ENCODE assay signal across 14 cellular contexts in the genomic region with DNA sequence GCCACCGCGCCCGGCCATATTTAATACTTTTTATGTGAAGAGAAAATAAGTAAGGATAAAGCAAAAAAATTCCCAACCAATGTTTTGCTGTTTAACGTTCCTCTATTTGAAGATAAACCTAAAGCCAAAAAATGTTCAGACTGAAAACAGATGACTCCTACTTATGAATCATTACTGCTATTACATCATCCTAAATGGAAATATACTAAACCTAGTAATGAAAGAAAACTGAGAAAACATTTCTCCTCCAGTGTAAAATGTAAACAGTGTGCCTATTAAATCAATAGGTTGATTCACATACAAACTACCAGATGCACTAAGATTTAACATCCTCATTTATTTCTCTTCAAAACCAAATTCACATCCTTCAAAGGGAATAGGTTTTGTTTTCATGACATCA. TPM values are rescaled to one million over a fixed set of nuclear protein-coding genes. Genes with fewer than 3 reads are reported as not detected.
DNase-seq lines count a peak whose midpoint lies in the region; ATAC-seq and TF ChIP-seq lines count a peak whose summit lies in the region.
"Had no signal": no experiment of that assay in that cellular context is flagged by ENCODE, and none has a peak within 500 bp of the region (broad histone marks: within the 10 kb centered on the region; RNA-seq: fewer than 3 reads in every experiment).

No MANE protein-coding gene starts in this region.

- CTCF ChIA-PET in activated CD8-positive, alpha-beta T cell treated with anti-CD3 and anti-CD28 coated beads for 36 hours (lab: Charles Lee), result no interaction called here
- CTCF ChIA-PET in activated CD8-positive, alpha-beta T cell treated with anti-CD3 and anti-CD28 coated beads, Interleukin-2, amount 10 ng/mL, durations not matched to agents 7 days and 5 days (lab: Charles Lee), result no interaction called here

- ATAC-seq in activated CD8-positive, alpha-beta T cell treated with anti-CD3 and anti-CD28 coated beads for 36 hours, result peak; percentile 37
- ATAC-seq in activated CD8-positive, alpha-beta T cell treated with anti-CD3 and anti-CD28 coated beads, Interleukin-2, amount 10 ng/mL, durations not matched to agents 7 days and 5 days, result no peak

- DNase-seq in activated CD8-positive, alpha-beta T cell treated with anti-CD3 and anti-CD28 coated beads for 36 hours, result no peak
- no peak for DNase-seq in activated CD8-positive, alpha-beta T cell treated with anti-CD3 and anti-CD28 coated beads, Interleukin-2, amount 10 ng/mL, durations not matched to agents 7 days and 5 days
- peak; percentile 20 for DNase-seq in NCI-H226
- DNase-seq in dedifferentiated amniotic fluid mesenchymal stem cell (ENCODE audit: extremely low spot score), result peak; percentile 52
- no peak for DNase-seq in SHP77 treated with DMSO at 0.1 percent for 48 hours (lab: John Stamatoyannopoulos, UW)
- no peak for DNase-seq in ureter (ENCODE audit: low spot score)
- DNase-seq in SW480 (ENCODE audit: low spot score), result no peak
- DNase-seq: activated CD4-positive, CD25-positive, alpha-beta regulatory T cell treated with anti-CD3 and anti-CD28 coated beads, Interleukin-2, amount 50 U/mL, for 72 hours; activated naive CD4-positive, alpha-beta T cell; NCI-H1105 treated with DMSO at 0.1 percent for 48 hours; NCI-H748 treated with DMSO at 0.1 percent for 48 hours; thyroid gland had no signal

- H3K27me3 ChIP-seq in skeletal muscle satellite cell (ENCODE audit: control insufficient read depth, insufficient read depth, low read length), result no peaks in the 10 kb centered on the region
- H3K27me3 ChIP-seq: thyroid gland had no signal

- intact Hi-C loops in activated CD8-positive, alpha-beta T cell treated with anti-CD3 and anti-CD28 coated beads for 36 hours (cut with micrococcal nuclease), result no loop called here

- TF ChIP-seq CTCF in activated CD8-positive, alpha-beta T cell treated with anti-CD3 and anti-CD28 coated beads for 36 hours (IDR thresholded peaks at IDR 0.05), result no peak

- POLR2A ChIA-PET in activated CD8-positive, alpha-beta T cell treated with anti-CD3 and anti-CD28 coated beads for 36 hours (lab: Charles Lee), result no interaction called here
- POLR2A ChIA-PET in activated CD8-positive, alpha-beta T cell treated with anti-CD3 and anti-CD28 coated beads, Interleukin-2, amount 10 ng/mL, durations not matched to agents 7 days and 5 days (lab: Charles Lee), result no interaction called here

- no peaks in the 10 kb centered on the region for H3K9me3 ChIP-seq in skeletal muscle satellite cell (replicated peaks; ENCODE audit: low read length)
- H3K9me3 ChIP-seq: thyroid gland had no signal

- H3K4me1 Mint-ChIP-seq in activated CD8-positive, alpha-beta T cell treated with anti-CD3 and anti-CD28 coated beads for 36 hours (ENCODE audit: low read depth), result peaks cover 9% of the 10 kb centered on the region
- peaks cover 2% of the 10 kb centered on the region for H3K4me1 Mint-ChIP-seq in activated CD8-positive, alpha-beta T cell treated with anti-CD3 and anti-CD28 coated beads, Interleukin-2, amount 10 ng/mL, durations not matched to agents 7 days and 5 days (ENCODE audit: low read depth)

- H3K4me1 ChIP-seq in skeletal muscle satellite cell (ENCODE audit: control insufficient read depth, insufficient read depth, low read length), result peaks cover 3% of the 10 kb centered on the region
- H3K4me1 ChIP-seq: thyroid gland had no signal

- H3K27ac Mint-ChIP-seq in activated CD8-positive, alpha-beta T cell treated with anti-CD3 and anti-CD28 coated beads for 36 hours, result peak overlapping the region; percentile 85
- H3K27ac Mint-ChIP-seq in activated CD8-positive, alpha-beta T cell treated with anti-CD3 and anti-CD28 coated beads, Interleukin-2, amount 10 ng/mL, durations not matched to agents 7 days and 5 days, result no peak overlapping the region

- no peaks in the 10 kb centered on the region for H3K27me3 Mint-ChIP-seq in activated CD8-positive, alpha-beta T cell treated with anti-CD3 and anti-CD28 coated beads for 36 hours
- no peaks in the 10 kb centered on the region for H3K27me3 Mint-ChIP-seq in activated CD8-positive, alpha-beta T cell treated with anti-CD3 and anti-CD28 coated beads, Interleukin-2, amount 10 ng/mL, durations not matched to agents 7 days and 5 days (ENCODE audit: low read depth)

- no peaks in the 10 kb centered on the region for H3K9me3 Mint-ChIP-seq in activated CD8-positive, alpha-beta T cell treated with anti-CD3 and anti-CD28 coated beads for 36 hours
- H3K9me3 Mint-ChIP-seq in activated CD8-positive, alpha-beta T cell treated with anti-CD3 and anti-CD28 coated beads, Interleukin-2, amount 10 ng/mL, durations not matched to agents 7 days and 5 days (ENCODE audit: insufficient read depth), result no peaks in the 10 kb centered on the region

- no peak overlapping the region for H3K4me3 ChIP-seq in skeletal muscle satellite cell (ENCODE audit: low read length)
- H3K4me3 ChIP-seq: SK-N-MC, thyroid gland had no signal

- H3K36me3 Mint-ChIP-seq in activated CD8-positive, alpha-beta T cell treated with anti-CD3 and anti-CD28 coated beads for 36 hours (ENCODE audit: low read depth), result peaks cover 33% of the 10 kb centered on the region
- peaks cover 40% of the 10 kb centered on the region for H3K36me3 Mint-ChIP-seq in activated CD8-positive, alpha-beta T cell treated with anti-CD3 and anti-CD28 coated beads, Interleukin-2, amount 10 ng/mL, durations not matched to agents 7 days and 5 days (ENCODE audit: low read depth)

- peaks cover 37% of the 10 kb centered on the region for H3K36me3 ChIP-seq in skeletal muscle satellite cell (ENCODE audit: insufficient read depth, low read length)

- no peak overlapping the region for H3K9ac ChIP-seq in skeletal muscle satellite cell (ENCODE audit: low read depth, low read length)

- H3K4me3 Mint-ChIP-seq in activated CD8-positive, alpha-beta T cell treated with anti-CD3 and anti-CD28 coated beads for 36 hours, result no peak overlapping the region
- no peak overlapping the region for H3K4me3 Mint-ChIP-seq in activated CD8-positive, alpha-beta T cell treated with anti-CD3 and anti-CD28 coated beads, Interleukin-2, amount 10 ng/mL, durations not matched to agents 7 days and 5 days

- H3K4me2 ChIP-seq in skeletal muscle satellite cell (ENCODE audit: low read length), result peak overlapping the region; percentile 19

RNA-seq across cellular contexts. Expression of a gene that starts 43.5 kb away (rescaled TPM):
- 10 to 100 TPM; 23.4 to 23.9 TPM for total RNA-seq in activated CD8-positive, alpha-beta T cell treated with anti-CD3 and anti-CD28 coated beads for 36 hours
- total RNA-seq in activated CD8-positive, alpha-beta T cell treated with anti-CD3 and anti-CD28 coated beads, Interleukin-2, amount 10 ng/mL, durations not matched to agents 7 days and 5 days, result 10 to 100 TPM; 20.0 to 20.6 TPM
- total RNA-seq in skeletal muscle satellite cell (2012; rRNA removed), result 15.5 and 16.0 TPM in 2 replicates
- 22.3 TPM for total RNA-seq in ureter

Comparison
In these comparisons a context has a peak if more than half of its experiments do, and no peak if none do; other contexts are left out.
1. DNase-seq: peak in NCI-H226 (single experiment) and dedifferentiated amniotic fluid mesenchymal stem cell (single experiment); none in activated CD8-positive, alpha-beta T cell treated with anti-CD3 and anti-CD28 coated beads for 36 hours (single experiment), activated CD8-positive, alpha-beta T cell treated with anti-CD3 and anti-CD28 coated beads, Interleukin-2, amount 10 ng/mL, durations not matched to agents 7 days and 5 days (single experiment), SHP77 treated with DMSO at 0.1 percent for 48 hours (single experiment), ureter (single experiment) and SW480 (single experiment).